Comparison of ENCODE assay signal across 16 cellular contexts in the genomic region with DNA sequence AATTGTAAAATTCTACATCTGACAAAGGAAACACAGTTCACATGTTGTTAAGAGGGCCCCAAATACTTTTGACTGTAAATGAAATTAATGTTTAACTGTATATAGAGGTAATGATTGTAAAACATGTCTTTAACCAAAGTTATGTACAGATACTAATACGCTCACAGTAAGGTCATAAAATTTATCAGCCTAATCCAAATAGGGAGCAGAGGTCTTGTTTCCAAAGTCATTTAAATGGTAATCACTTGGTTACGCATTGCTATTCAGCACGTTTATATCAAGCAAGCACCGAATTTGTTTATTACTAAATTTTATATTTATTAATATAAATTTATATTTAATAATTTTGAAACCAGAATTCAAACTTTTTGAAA. TPM values are rescaled to one million over a fixed set of nuclear protein-coding genes. Genes with fewer than 3 reads are reported as not detected.
DNase-seq lines count a peak whose midpoint lies in the region; TF ChIP-seq lines count a peak whose summit lies in the region.
"Had no signal": no experiment of that assay in that cellular context is flagged by ENCODE, and none has a peak within 500 bp of the region (broad histone marks: within the 10 kb centered on the region; RNA-seq: fewer than 3 reads in every experiment).

No MANE protein-coding gene starts in this region.

- H3K36me3 Mint-ChIP-seq in Calu3 (ENCODE audit: insufficient read depth, unreplicated experiment): no peaks in the 10 kb centered on the region
- H3K36me3 Mint-ChIP-seq in endothelial cell (ENCODE audit: low read depth, unreplicated experiment): no peaks in the 10 kb centered on the region
- H3K36me3 Mint-ChIP-seq in neural crest cell (ENCODE audit: low read depth): peaks cover 10% of the 10 kb centered on the region
- no peaks in the 10 kb centered on the region for H3K36me3 Mint-ChIP-seq in activated naive CD4-positive, alpha-beta T cell treated with anti-CD3 and anti-CD28 coated beads, Interleukin-2, amount 10 ng/mL, durations not matched to agents 7 days and 5 days

- no TSS peak for BruUV-seq in Calu3 (replicated peaks; lab: Mats Ljungman, UMichigan)

- TF ChIP-seq CTCF in Calu3 (IDR thresholded peaks at IDR 0.05; ENCODE audit: unreplicated experiment) (no peak), endothelial cell (IDR thresholded peaks at IDR 0.05; ENCODE audit: unreplicated experiment) (no peak), neural crest cell (conservative IDR thresholded peaks at IDR 0.05) (no peak)

- H3K9me3 Mint-ChIP-seq in Calu3 (ENCODE audit: low read depth, unreplicated experiment): no peaks in the 10 kb centered on the region
- no peaks in the 10 kb centered on the region for H3K9me3 Mint-ChIP-seq in endothelial cell (ENCODE audit: unreplicated experiment)
- H3K9me3 Mint-ChIP-seq in neural crest cell: peaks cover 2% of the 10 kb centered on the region
- no peaks in the 10 kb centered on the region for H3K9me3 Mint-ChIP-seq in activated naive CD4-positive, alpha-beta T cell treated with anti-CD3 and anti-CD28 coated beads, Interleukin-2, amount 10 ng/mL, durations not matched to agents 7 days and 5 days

- H3K27ac Mint-ChIP-seq in Calu3 (ENCODE audit: unreplicated experiment) (no peak overlapping the region), endothelial cell (ENCODE audit: unreplicated experiment) (no peak overlapping the region), neural crest cell (ENCODE audit: unreplicated experiment) (peak overlapping the region; percentile 52)
- no peak overlapping the region for H3K27ac Mint-ChIP-seq in activated naive CD4-positive, alpha-beta T cell treated with anti-CD3 and anti-CD28 coated beads, Interleukin-2, amount 10 ng/mL, durations not matched to agents 7 days and 5 days
- H3K27ac Mint-ChIP-seq: naive thymus-derived CD8-positive, alpha-beta T cell had no signal

- H3K4me3 Mint-ChIP-seq in Calu3 (ENCODE audit: low read depth, unreplicated experiment): peak overlapping the region; percentile 61
- H3K4me3 Mint-ChIP-seq in endothelial cell (ENCODE audit: unreplicated experiment): peak overlapping the region; percentile 94
- H3K4me3 Mint-ChIP-seq in neural crest cell: peak overlapping the region; percentile 93
- no peak overlapping the region for H3K4me3 Mint-ChIP-seq in activated naive CD4-positive, alpha-beta T cell treated with anti-CD3 and anti-CD28 coated beads, Interleukin-2, amount 10 ng/mL, durations not matched to agents 7 days and 5 days
- H3K4me3 Mint-ChIP-seq: naive thymus-derived CD8-positive, alpha-beta T cell had no signal

- no peak for DNase-seq in Calu3
- DNase-seq in SW480 (ENCODE audit: low spot score): peak; percentile 20
- no peak for DNase-seq in endothelial cell (ENCODE audit: low spot score)
- DNase-seq in neural crest cell (ENCODE audit: low read depth, low spot score): no peak
- DNase-seq in posterior cingulate gyrus: no peak
- no peak for DNase-seq in stimulated activated CD4-positive, alpha-beta T cell treated with anti-CD3 and anti-CD28 coated beads, Interleukin-4, amount 100 ng/mL, for 24 hours
- DNase-seq in activated naive CD4-positive, alpha-beta T cell treated with anti-CD3 and anti-CD28 coated beads, Interleukin-2, amount 10 ng/mL, durations not matched to agents 7 days and 5 days: no peak
- DNase-seq: activated CD4-positive, alpha-beta T cell treated with anti-CD3 and anti-CD28 coated beads, Interleukin-2, amount 50 U/mL, for 1 hour; activated CD8-positive, alpha-beta memory T cell treated with anti-CD3 and anti-CD28 coated beads, Interleukin-2, amount 50 U/mL, for 4 hours; left cardiac atrium; naive thymus-derived CD8-positive, alpha-beta T cell; stimulated activated CD4-positive, alpha-beta T cell treated with anti-CD3 and anti-CD28 coated beads, Interleukin-2, amount 100 ng/mL, for 48 hours; stimulated activated naive CD8-positive, alpha-beta T cell treated with anti-CD3 and anti-CD28 coated beads, Interleukin-15, Interleukin-2, amounts not matched to agents 100 U/mL and 50 U/mL, for 24 hours had no signal

- CTCF ChIA-PET in Calu3 (lab: Charles Lee): interaction anchor here (0.5 kb wide), 1 partner anchor 446 kb away, joined by 3 read pairs; no protein-coding TSS in a partner anchor
- CTCF ChIA-PET in activated naive CD4-positive, alpha-beta T cell treated with anti-CD3 and anti-CD28 coated beads, Interleukin-2, amount 10 ng/mL, durations not matched to agents 7 days and 5 days (lab: Charles Lee): no interaction called here

- peaks cover 18% of the 10 kb centered on the region for H3K4me1 Mint-ChIP-seq in Calu3 (ENCODE audit: low read depth, unreplicated experiment)
- H3K4me1 Mint-ChIP-seq in endothelial cell (ENCODE audit: unreplicated experiment): peaks cover 6% of the 10 kb centered on the region
- H3K4me1 Mint-ChIP-seq in neural crest cell: peaks cover 44% of the 10 kb centered on the region
- H3K4me1 Mint-ChIP-seq in activated naive CD4-positive, alpha-beta T cell treated with anti-CD3 and anti-CD28 coated beads, Interleukin-2, amount 10 ng/mL, durations not matched to agents 7 days and 5 days: peaks cover 5% of the 10 kb centered on the region

- intact Hi-C loops in Calu3 (cut with micrococcal nuclease; ENCODE audit: unreplicated experiment): loop anchor here (10.0 kb wide), 1 partner anchor 663 kb away; a partner anchor contains a TSS
- intact Hi-C loops in posterior cingulate gyrus (cut with DNase I): loop anchor here (5.0 to 10.0 kb wide), 2 partner anchors 53 to 181 kb away; no protein-coding TSS in a partner anchor

- H3K27me3 Mint-ChIP-seq in Calu3 (ENCODE audit: unreplicated experiment) (peaks cover 64% of the 10 kb centered on the region), endothelial cell (ENCODE audit: unreplicated experiment) (peaks cover 13% of the 10 kb centered on the region), neural crest cell (ENCODE audit: low read depth) (peaks cover 50% of the 10 kb centered on the region)
- peaks cover 20% of the 10 kb centered on the region for H3K27me3 Mint-ChIP-seq in activated naive CD4-positive, alpha-beta T cell treated with anti-CD3 and anti-CD28 coated beads, Interleukin-2, amount 10 ng/mL, durations not matched to agents 7 days and 5 days

RNA-seq across cellular contexts. Expression of a gene that starts 1.4 kb away (rescaled TPM):
- total RNA-seq in Calu3 (2022): not detected in 2 replicates
- total RNA-seq in endothelial cell (ENCODE audit: unreplicated experiment): 0.69 TPM
- total RNA-seq in neural crest cell: 17.1 and 17.5 TPM in 2 replicates
- total RNA-seq: bronchial epithelial cell; mesenteric fat pad; naive thymus-derived CD8-positive, alpha-beta T cell; NCI-H460 had no signal

Comparison
In these comparisons a context has a peak if more than half of its experiments do, and no peak if none do; other contexts are left out.
1. RNA of a gene that starts 1.4 kb away (total RNA-seq): 17.1 to 17.5 TPM in neural crest cell; 0.69 TPM in endothelial cell (single experiment) and not detected in Calu3; every median in the first group is over 10 times any median in the second.